8 cellular contexts compared by ENCODE assay signal in the genomic region with DNA sequence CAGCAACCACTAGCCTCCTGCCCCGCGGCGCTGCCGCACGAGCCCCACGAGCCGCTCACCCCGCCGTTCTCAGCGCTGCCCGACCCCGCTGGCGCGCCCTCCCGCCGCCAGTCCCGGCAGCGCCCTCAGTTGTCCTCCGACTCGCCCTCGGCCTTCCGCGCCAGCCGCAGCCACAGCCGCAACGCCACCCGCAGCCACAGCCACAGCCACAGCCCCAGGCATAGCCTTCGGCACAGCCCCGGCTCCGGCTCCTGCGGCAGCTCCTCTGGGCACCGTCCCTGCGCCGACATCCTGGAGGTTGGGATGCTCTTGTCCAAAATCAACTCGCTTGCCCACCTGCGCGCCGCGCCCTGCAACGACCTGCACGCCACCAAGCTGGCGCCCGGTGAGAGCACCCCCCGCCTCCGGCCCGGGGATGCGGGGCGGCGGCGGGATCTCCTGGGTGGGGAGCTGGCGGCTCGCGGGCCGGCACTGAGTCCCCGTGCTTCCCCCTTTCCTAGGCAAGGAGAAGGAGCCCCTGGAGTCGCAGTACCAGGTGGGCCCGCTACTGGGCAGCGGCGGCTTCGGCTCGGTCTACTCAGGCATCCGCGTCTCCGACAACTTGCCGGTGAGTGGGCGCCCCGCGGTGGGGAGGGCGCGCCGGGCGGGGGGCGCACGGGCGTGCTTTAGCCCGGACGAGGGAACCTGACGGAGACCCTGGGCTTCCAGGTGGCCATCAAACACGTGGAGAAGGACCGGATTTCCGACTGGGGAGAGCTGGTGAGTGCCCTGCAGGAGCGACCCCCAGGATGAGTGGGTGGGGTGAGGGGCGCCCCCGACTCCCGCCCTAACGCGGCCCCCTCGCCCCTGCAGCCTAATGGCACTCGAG. TPM values are rescaled to one million over a fixed set of nuclear protein-coding genes. Genes with fewer than 3 reads are reported as not detected.
DNase-seq lines count a peak whose midpoint lies in the region; ATAC-seq and TF ChIP-seq lines count a peak whose summit lies in the region.

No MANE protein-coding gene starts in this region.

- no peaks in the 10 kb centered on the region for H3F3A ChIP-seq in PC-3 (ENCODE audit: low read length, unreplicated experiment)

- H3K27me3 Mint-ChIP-seq in CD4-positive, alpha-beta memory T cell = no peaks in the 10 kb centered on the region
- H3K27me3 Mint-ChIP-seq in activated naive CD8-positive, alpha-beta T cell = no peaks in the 10 kb centered on the region

- peak overlapping the region; percentile 89 for H3K4me2 ChIP-seq in PC-3 (ENCODE audit: low read length)

- peaks cover 45% of the 10 kb centered on the region for H4K20me1 ChIP-seq in PC-3 (ENCODE audit: low read length)

- no peaks in the 10 kb centered on the region for H3K9me2 ChIP-seq in PC-3 (replicated peaks; ENCODE audit: low read length)

- H3K36me3 Mint-ChIP-seq in CD4-positive, alpha-beta memory T cell = peaks cover 46 to 50% of the 10 kb centered on the region in 2 donors
- H3K36me3 Mint-ChIP-seq in activated naive CD8-positive, alpha-beta T cell = peaks cover 29% of the 10 kb centered on the region

- peak in 4 of 5 donors; percentile 43 to 57 (median 50) for DNase-seq in CD4-positive, alpha-beta memory T cell
- DNase-seq in PC-3 (peak; percentile 44), heart right ventricle (peak; percentile 44 to 53), psoas muscle (peak; percentile 57 to 83), DMS153 (lab: John Stamatoyannopoulos, UW) (no peak)

- 0 to 1% methylated on average over 69 to 88 of the region's 89 CpGs for WGBS in heart right ventricle, 2 donors
- 0 to 1% (median 0%) methylated on average over 56 to 87 of the region's 89 CpGs for WGBS in psoas muscle, 3 donors

- H3K4me3 ChIP-seq in CD4-positive, alpha-beta memory T cell (ENCODE audit: low read length in 2 of 2) = peak overlapping the region; percentile 76 to 97
- H3K4me3 ChIP-seq in PC-3 (ENCODE audit: low read length) = peak overlapping the region; percentile 80
- peak overlapping the region; percentile 71 to 96 (median 92) for H3K4me3 ChIP-seq in heart right ventricle
- H3K4me3 ChIP-seq in psoas muscle = peak overlapping the region; percentile 97

- H3K9me3 Mint-ChIP-seq in CD4-positive, alpha-beta memory T cell = peaks cover 0 to 5% (median 0%) of the 10 kb centered on the region in 8 donors
- no peaks in the 10 kb centered on the region for H3K9me3 Mint-ChIP-seq in activated naive CD8-positive, alpha-beta T cell (ENCODE audit: low read depth)

- intact Hi-C loops in CD4-positive, alpha-beta memory T cell (cut with micrococcal nuclease) = loop anchor here (1.0 kb wide), 1 partner anchor 68 kb away; no protein-coding TSS in a partner anchor
- intact Hi-C loops in PC-3 (cut with micrococcal nuclease) = no loop called here
- intact Hi-C loops in heart right ventricle (cut with DNase I) = loop anchor here in 7 of 10 donors (1.0 to 10.0 kb wide), 10 partner anchors 33 to 283 kb away; partner anchors contain the start of gene C6orf89 (in 2 of the 7)
- intact Hi-C loops in psoas muscle (cut with DNase I) = loop anchor here (1.0 to 10.0 kb wide), 5 partner anchors 38 to 406 kb away; no protein-coding TSS in a partner anchor

- no peak overlapping the region for H2AFZ ChIP-seq in PC-3 (ENCODE audit: low read length)

- H3K9me3 ChIP-seq in CD4-positive, alpha-beta memory T cell (ENCODE audit: control insufficient read depth in 1 of 2, low read length in 2 of 2) = no peaks in the 10 kb centered on the region
- H3K9me3 ChIP-seq in PC-3 (ENCODE audit: low read length) (no peaks in the 10 kb centered on the region), heart right ventricle (no peaks in the 10 kb centered on the region), psoas muscle (no peaks in the 10 kb centered on the region)

- BruUV-seq in PC-3 (replicated peaks; lab: Mats Ljungman, UMichigan) = no TSS peak

- POLR2A ChIA-PET in CD4-positive, alpha-beta memory T cell (lab: Charles Lee; ENCODE audit: partially characterized antibody) = interaction anchor here (1.0 to 13.4 kb wide), 26 partner anchors 9 to 295 kb away, joined by 3 to 394 read pairs (median 8); partner anchors contain the start of genes C6orf89, MTCH1, PPIL1 and TBC1D22B
- POLR2A ChIA-PET in PC-3 (lab: Charles Lee; ENCODE audit: unreplicated experiment) = interaction anchor here (0.5 to 0.7 kb wide), 5 partner anchors 33 to 294 kb away, joined by 3 to 33 read pairs (median 4); no protein-coding TSS in a partner anchor

- ATAC-seq in GM19351 (IDR thresholded peaks at IDR 0.05; ENCODE audit: unreplicated experiment) (peak; percentile 27), HG03439 (IDR thresholded peaks at IDR 0.05; ENCODE audit: unreplicated experiment) (peak; percentile 40), PC-3 (peak; percentile 13), heart right ventricle (peak in 6 of 8 donors; percentile 0 to 38 (median 4)), psoas muscle (peak; percentile 38 to 67 (median 56))

- peaks cover 39% of the 10 kb centered on the region for H3K36me3 ChIP-seq in CD4-positive, alpha-beta memory T cell (ENCODE audit: insufficient read depth, low read length)
- H3K36me3 ChIP-seq in PC-3 (ENCODE audit: low read depth, low read length) (peaks cover 39% of the 10 kb centered on the region), heart right ventricle (peaks cover 0 to 47% (median 22%) of the 10 kb centered on the region in 9 donors), psoas muscle (ENCODE audit: insufficient read depth in 1 of 2, low read depth in 1 of 2) (peaks cover 8 to 34% of the 10 kb centered on the region in 2 donors)

- H3K4me1 Mint-ChIP-seq in CD4-positive, alpha-beta memory T cell = peaks cover 30 to 62% (median 37%) of the 10 kb centered on the region in 4 donors
- H3K4me1 Mint-ChIP-seq in activated naive CD8-positive, alpha-beta T cell (ENCODE audit: low read depth) = peaks cover 56% of the 10 kb centered on the region

- peak overlapping the region; percentile 91 to 98 (median 93) for H3K27ac Mint-ChIP-seq in CD4-positive, alpha-beta memory T cell
- peak overlapping the region; percentile 95 for H3K27ac Mint-ChIP-seq in activated naive CD8-positive, alpha-beta T cell

- H3K9ac ChIP-seq in PC-3 (ENCODE audit: low read length) = peak overlapping the region; percentile 98

- H3K4me1 ChIP-seq in CD4-positive, alpha-beta memory T cell (ENCODE audit: insufficient read depth, low read length) = peaks cover 45% of the 10 kb centered on the region
- H3K4me1 ChIP-seq in PC-3 (ENCODE audit: insufficient read depth, low read length) (peaks cover 13% of the 10 kb centered on the region), heart right ventricle (peaks cover 0 to 52% (median 30%) of the 10 kb centered on the region in 9 donors), psoas muscle (peaks cover 10% of the 10 kb centered on the region)

- H3K27me3 ChIP-seq in CD4-positive, alpha-beta memory T cell (ENCODE audit: insufficient read depth, low read length) = no peaks in the 10 kb centered on the region
- no peaks in the 10 kb centered on the region for H3K27me3 ChIP-seq in PC-3 (ENCODE audit: low read length)
- no peaks in the 10 kb centered on the region for H3K27me3 ChIP-seq in heart right ventricle
- no peaks in the 10 kb centered on the region for H3K27me3 ChIP-seq in psoas muscle (ENCODE audit: insufficient read depth in 3 of 3, low read length in 2 of 3)

- TF ChIP-seq CTCF in PC-3 (conservative IDR thresholded peaks at IDR 0.05; ENCODE audit: low read depth, low read length) (peak; percentile 15; the same call in 1 of the 2 replicates), heart right ventricle (IDR thresholded peaks at IDR 0.05) (peak in 5 of 9 donors; percentile 4 to 34 (median 15)), psoas muscle (IDR thresholded peaks at IDR 0.05) (peak; percentile 44)

- CTCF ChIA-PET in CD4-positive, alpha-beta memory T cell (lab: Charles Lee; ENCODE audit: partially characterized antibody) = interaction anchor here (0.7 to 21.8 kb wide), 18 partner anchors 12 to 317 kb away, joined by 3 to 627 read pairs (median 8); partner anchors contain the start of gene C6orf89
- CTCF ChIA-PET in PC-3 (lab: Charles Lee) = interaction anchor here (0.5 to 1.5 kb wide), 7 partner anchors 33 to 555 kb away, joined by 3 to 9 read pairs (median 4); no protein-coding TSS in a partner anchor

- peak overlapping the region; percentile 90 to 99 (median 94) for H3K4me3 Mint-ChIP-seq in CD4-positive, alpha-beta memory T cell
- peak overlapping the region; percentile 92 for H3K4me3 Mint-ChIP-seq in activated naive CD8-positive, alpha-beta T cell

- H3K27ac ChIP-seq in CD4-positive, alpha-beta memory T cell (ENCODE audit: low read depth, low read length) = peak overlapping the region; percentile 74
- peak overlapping the region; percentile 78 for H3K27ac ChIP-seq in PC-3 (ENCODE audit: low read length)
- peak overlapping the region; percentile 73 to 95 (median 91) for H3K27ac ChIP-seq in heart right ventricle
- peak overlapping the region; percentile 94 for H3K27ac ChIP-seq in psoas muscle

- H3K79me2 ChIP-seq in PC-3 (ENCODE audit: low read length) = peaks cover 35% of the 10 kb centered on the region

RNA-seq across cellular contexts. Expression of gene PIM1, which starts 0.6 kb away (rescaled TPM):
- 100 to 1,000 TPM; 124 to 125 TPM for total RNA-seq in CD4-positive, alpha-beta memory T cell
- polyA plus RNA-seq in CD4-positive, alpha-beta memory T cell = 100 to 1,000 TPM; 268 to 334 TPM
- total RNA-seq in PC-3 (2014; rRNA removed) = 74.1 and 93.3 TPM in 2 replicates
- 100 to 1,000 TPM in 1 of 10 donors, 10 to 100 TPM in 7, 1 to 10 TPM in 2; 9.2 to 106 (median 18.0) TPM for total RNA-seq in heart right ventricle
- 10 to 100 TPM in 1 of 2 donors, 1 to 10 TPM in 1; 9.4 to 10.8 TPM for polyA plus RNA-seq in heart right ventricle
- total RNA-seq in psoas muscle = 10 to 100 TPM; 18.0 to 45.5 (median 32.8) TPM
- 10 to 100 TPM in 1 of 3 donors, 1 to 10 TPM in 2; 2.8 to 16.5 (median 7.8) TPM for polyA plus RNA-seq in psoas muscle

Comparison
In these comparisons a context has a peak if more than half of its experiments do, and no peak if none do; other contexts are left out.
1. ATAC-seq: peak in every context shown above with its lines; median percentile 56 in psoas muscle; 40 in HG03439; 27 in GM19351; 13 in PC-3; 4 in heart right ventricle.